ENCODE assay signal across 28 cellular contexts in genomic region chr6:112021911-112022310, GRCh38. TPM values are rescaled to one million over a fixed set of nuclear protein-coding genes. Genes with fewer than 3 reads are reported as not detected.
"Had no signal": no experiment of that assay in that cellular context is flagged by ENCODE, and none has a peak within 500 bp of the region (broad histone marks: within the 10 kb centered on the region; RNA-seq: fewer than 3 reads in every experiment).

No MANE protein-coding gene starts in this region.

- H3K27me3 Mint-ChIP-seq: activated CD4-positive, alpha-beta memory T cell treated with anti-CD3 and anti-CD28 coated beads for 36 hours; activated T-helper 17 cell treated with anti-CD3 and anti-CD28 coated beads, Interleukin-2, amount 50 U/mL, for 72 hours; dendritic cell treated with granulocyte-macrophage colony-stimulating factor and Interleukin-4, amounts not matched to agents 40 ng/mL and 50 ng/mL, for 4 days; natural killer cell treated with Interleukin-12 subunit alpha and Interleukin-12 subunit beta and Interleukin-15 and Interleukin-18, amount 100 ng/mL, for 72 hours; stimulated activated naive CD8-positive, alpha-beta T cell treated with anti-CD3 and anti-CD28 coated beads, Interleukin-15, Interleukin-2, amounts not matched to agents 100 ng/mL and 50 ng/mL, for 24 hours had no signal

- H3K4me3 Mint-ChIP-seq: activated CD4-positive, alpha-beta memory T cell treated with anti-CD3 and anti-CD28 coated beads for 36 hours; activated T-cell treated with anti-CD3 and anti-CD28 coated beads, Interleukin-2, amount 50 U/mL, for 4 hours; activated T-helper 17 cell treated with anti-CD3 and anti-CD28 coated beads, Interleukin-2, amount 50 U/mL, for 72 hours; dendritic cell treated with granulocyte-macrophage colony-stimulating factor and Interleukin-4, amounts not matched to agents 40 ng/mL and 50 ng/mL, for 4 days; endodermal cell; natural killer cell treated with Interleukin-12 subunit alpha and Interleukin-12 subunit beta and Interleukin-15 and Interleukin-18, amount 100 ng/mL, for 72 hours; stimulated activated naive CD8-positive, alpha-beta T cell treated with anti-CD3 and anti-CD28 coated beads, Interleukin-15, Interleukin-2, amounts not matched to agents 100 ng/mL and 50 ng/mL, for 24 hours had no signal

- H3K27ac Mint-ChIP-seq: activated CD4-positive, alpha-beta memory T cell treated with anti-CD3 and anti-CD28 coated beads for 36 hours; activated naive CD4-positive, alpha-beta T cell treated with anti-CD3 and anti-CD28 coated beads, Interleukin-2, amount 50 U/mL, for 72 hours; activated T-helper 17 cell treated with anti-CD3 and anti-CD28 coated beads, Interleukin-2, amount 50 U/mL, for 72 hours; dendritic cell treated with granulocyte-macrophage colony-stimulating factor and Interleukin-4, amounts not matched to agents 40 ng/mL and 50 ng/mL, for 4 days; endodermal cell; natural killer cell treated with Interleukin-12 subunit alpha and Interleukin-12 subunit beta and Interleukin-15 and Interleukin-18, amount 100 ng/mL, for 72 hours; stimulated activated naive CD8-positive, alpha-beta T cell treated with anti-CD3 and anti-CD28 coated beads, Interleukin-15, Interleukin-2, amounts not matched to agents 100 ng/mL and 50 ng/mL, for 24 hours had no signal

- H3K9me3 Mint-ChIP-seq: dendritic cell treated with granulocyte-macrophage colony-stimulating factor and Interleukin-4, amounts not matched to agents 40 ng/mL and 50 ng/mL, for 4 days had no signal

- DNase-seq: activated CD4-positive, alpha-beta memory T cell treated with anti-CD3 and anti-CD28 coated beads for 36 hours; activated CD4-positive, alpha-beta T cell treated with anti-CD3 and anti-CD28 coated beads for 4 hours; activated CD8-positive, alpha-beta memory T cell treated with anti-CD3 and anti-CD28 coated beads, Interleukin-2, amount 50 U/mL, for 4 hours; activated gamma-delta T cell treated with Interleukin-2 at 50 U/mL for 16 hours; activated T-cell treated with anti-CD3 and anti-CD28 coated beads, Interleukin-2, amount 50 U/mL, for 4 hours; central memory CD4-positive, alpha-beta T cell; foreskin keratinocyte; heart right ventricle; midbrain; right lobe of liver; stimulated activated CD4-positive, alpha-beta T cell treated with anti-CD3 and anti-CD28 coated beads, Interleukin-12 subunit alpha, Interleukin-12 subunit beta, amount 100 ng/mL, for 4 hours; stimulated activated CD4-positive, alpha-beta T cell treated with anti-CD3 and anti-CD28 coated beads, Interleukin-4, amount 100 ng/mL, for 1 hour; T-helper 1 cell had no signal

- ATAC-seq: activated naive CD4-positive, alpha-beta T cell treated with anti-CD3 and anti-CD28 coated beads, Interleukin-2, amount 50 U/mL, for 72 hours; activated T-cell treated with anti-CD3 and anti-CD28 coated beads, Interleukin-2, amount 50 U/mL, for 4 hours; activated T-helper 17 cell treated with anti-CD3 and anti-CD28 coated beads, Interleukin-2, amount 50 U/mL, for 72 hours; foreskin keratinocyte; heart right ventricle; natural killer cell treated with Interleukin-12 subunit alpha and Interleukin-12 subunit beta and Interleukin-15 and Interleukin-18, amount 100 ng/mL, for 72 hours; right lobe of liver had no signal

RNA-seq across cellular contexts. Expression of gene CCN6, which starts 32.0 kb away (rescaled TPM):
- total RNA-seq: activated CD8-positive, alpha-beta memory T cell treated with anti-CD3 and anti-CD28 coated beads for 36 hours; activated naive CD4-positive, alpha-beta T cell treated with anti-CD3 and anti-CD28 coated beads, Interleukin-2, amount 50 U/mL, for 72 hours; breast epithelium; endodermal cell; esophagus muscularis mucosa; heart right ventricle; natural killer cell treated with Interleukin-12 subunit alpha and Interleukin-12 subunit beta and Interleukin-15 and Interleukin-18, amount 100 ng/mL, for 72 hours; osteocyte; posterior vena cava; right lobe of liver; skeletal muscle tissue; subcutaneous adipose tissue; thoracic aorta; vagina had no signal
